ENCODE assay signal across 1 cellular context in genomic region chr13:47665041-47665440, GRCh38.
TF ChIP-seq lines count a peak whose summit lies in the region.

No MANE protein-coding gene starts in this region.

TF ChIP-seq in H1, 55 proteins besides CTCF, POLR2A, EP300 and RAD21:
- no peak for TF ChIP-seq CHD1 (IDR thresholded peaks at IDR 0.05; ENCODE audit: low read depth, low read length)
- TF ChIP-seq HDAC2 (IDR thresholded peaks at IDR 0.05; ENCODE audit: borderline replicate concordance in 1 of 2, low read depth in 2 of 2, low read length in 2 of 2), result no peak
- TF ChIP-seq BACH1 (IDR thresholded peaks at IDR 0.05; ENCODE audit: low read length), result no peak
- no peak for TF ChIP-seq SRF (IDR thresholded peaks at IDR 0.05; ENCODE audit: low read depth, low read length)
